ENCODE assay signal across 23 cellular contexts in genomic region chr15:89630260-89630659, GRCh38. TPM values are rescaled to one million over a fixed set of nuclear protein-coding genes. Genes with fewer than 3 reads are reported as not detected.
"Had no signal": no experiment of that assay in that cellular context is flagged by ENCODE, and none has a peak within 500 bp of the region (broad histone marks: within the 10 kb centered on the region; RNA-seq: fewer than 3 reads in every experiment).

No MANE protein-coding gene starts in this region.

- H3K9me3 Mint-ChIP-seq: activated naive CD8-positive, alpha-beta T cell treated with anti-CD3 and anti-CD28 coated beads, Interleukin-2, amount 50 U/mL, for 24 hours; natural killer cell had no signal

- H3K27ac ChIP-seq: heart left ventricle, pancreas, psoas muscle, right atrium auricular region, spleen, thyroid gland, upper lobe of right lung had no signal

- H3K4me3 Mint-ChIP-seq: activated naive CD8-positive, alpha-beta T cell treated with anti-CD3 and anti-CD28 coated beads, Interleukin-2, amount 50 U/mL, for 24 hours; natural killer cell; T-helper 1 cell treated with Interleukin-12 subunit alpha and Interleukin-12 subunit beta and Interleukin-4 antibody, amounts not matched to agents 30 μg/mL and 1 μg/mL, for 36 hours; WTC11 had no signal

- H3K4me1 ChIP-seq: heart left ventricle, pancreas, psoas muscle, right atrium auricular region, spleen, thyroid gland, upper lobe of right lung had no signal

- H3K4me1 Mint-ChIP-seq: natural killer cell, WTC11 had no signal

- ATAC-seq: pancreas; psoas muscle; stimulated activated naive CD8-positive, alpha-beta T cell treated with anti-CD3 and anti-CD28 coated beads, Interleukin-15, Interleukin-2, amounts not matched to agents 100 U/mL and 50 U/mL, for 24 hours; WTC11 had no signal

- H3K36me3 ChIP-seq: pancreas, upper lobe of right lung had no signal

- H3K27ac Mint-ChIP-seq: natural killer cell; T-helper 1 cell treated with Interleukin-12 subunit alpha and Interleukin-12 subunit beta and Interleukin-4 antibody, amounts not matched to agents 30 μg/mL and 1 μg/mL, for 36 hours had no signal

- H3K27me3 ChIP-seq: heart left ventricle, pancreas, right atrium auricular region, spleen, thyroid gland, upper lobe of right lung had no signal

- H3K4me3 ChIP-seq: heart left ventricle, lung, pancreas, psoas muscle, right atrium auricular region, spleen, thyroid gland, upper lobe of right lung had no signal

- DNase-seq: activated CD4-positive, alpha-beta T cell treated with anti-CD3 and anti-CD28 coated beads, Interleukin-2, amount 50 U/mL, for 4 hours; activated gamma-delta T cell; activated naive CD4-positive, alpha-beta T cell treated with anti-CD3 and anti-CD28 coated beads, Interleukin-2, amount 50 U/mL, for 16 hours; activated naive CD8-positive, alpha-beta T cell treated with anti-CD3 and anti-CD28 coated beads, Interleukin-2, amount 50 U/mL, for 24 hours; activated T-cell treated with anti-CD3 and anti-CD28 coated beads for 4 hours; cerebellar nuclear complex; heart left ventricle; natural killer cell; pancreas; psoas muscle; spleen; stimulated activated CD4-positive, alpha-beta T cell treated with anti-CD3 and anti-CD28 coated beads, Interleukin-4, amount 100 ng/mL, for 4 hours; stimulated activated naive CD8-positive, alpha-beta T cell treated with anti-CD3 and anti-CD28 coated beads, Interleukin-15, Interleukin-2, amounts not matched to agents 100 U/mL and 50 U/mL, for 24 hours; substantia nigra; T1000; thyroid gland; upper lobe of right lung had no signal

- H3K27me3 Mint-ChIP-seq: activated naive CD8-positive, alpha-beta T cell treated with anti-CD3 and anti-CD28 coated beads, Interleukin-2, amount 50 U/mL, for 24 hours had no signal

- H3K9me3 ChIP-seq: heart left ventricle, pancreas, psoas muscle, right atrium auricular region, thyroid gland, upper lobe of right lung had no signal

- FAIRE-seq: endometrium, keratinocyte, pancreas had no signal

- H3K36me3 Mint-ChIP-seq: natural killer cell had no signal

RNA-seq across cellular contexts. Expression of gene TICRR, which starts 55.0 kb away (rescaled TPM):
- total RNA-seq: right atrium auricular region had no signal
